In the genomic region with DNA sequence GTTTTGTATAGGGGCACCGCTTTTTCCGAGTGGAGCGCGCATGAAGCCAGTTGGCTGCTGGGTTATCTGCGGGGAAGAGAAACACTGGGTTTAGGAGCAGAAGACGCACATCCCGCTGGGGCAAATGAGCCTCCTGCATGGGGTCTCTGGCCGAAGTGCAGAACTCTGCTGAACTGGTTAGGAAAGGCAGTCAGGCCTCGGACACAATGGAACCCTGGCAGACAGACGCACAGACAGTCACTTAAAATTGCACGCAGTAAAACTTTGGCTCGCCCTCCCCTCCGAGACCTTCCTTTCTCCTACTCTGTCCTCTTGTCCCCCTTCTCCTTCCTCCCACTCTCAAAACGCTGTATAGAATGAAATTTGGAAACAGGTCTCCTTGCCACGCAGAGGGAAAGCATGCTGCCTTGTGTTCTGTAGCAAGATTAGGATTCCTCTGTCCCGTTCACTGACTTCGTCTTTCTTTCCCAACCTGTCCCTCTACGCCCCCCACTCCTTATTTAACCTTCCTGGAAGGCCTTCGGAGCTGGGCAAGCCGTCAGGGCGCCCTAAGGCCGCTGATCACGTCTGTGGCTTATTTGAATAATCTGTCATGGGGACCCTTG, we compare ENCODE assay signal across 9 cellular contexts. TPM values are rescaled to one million over a fixed set of nuclear protein-coding genes. Genes with fewer than 3 reads are reported as not detected.
DNase-seq lines count a peak whose midpoint lies in the region; ATAC-seq, FAIRE-seq and TF ChIP-seq lines count a peak whose summit lies in the region.
"Had no signal": no experiment of that assay in that cellular context is flagged by ENCODE, and none has a peak within 500 bp of the region (broad histone marks: within the 10 kb centered on the region; RNA-seq: fewer than 3 reads in every experiment).

No MANE protein-coding gene starts in this region.

- POLR2A ChIA-PET in activated naive CD8-positive, alpha-beta T cell treated with anti-CD3 and anti-CD28 coated beads, Interleukin-2, amount 10 ng/mL, durations not matched to agents 7 days and 5 days (lab: Charles Lee), result no interaction called here
- POLR2A ChIA-PET in naive thymus-derived CD8-positive, alpha-beta T cell (lab: Charles Lee), result interaction anchor here (0.6 kb wide), 1 partner anchor 21 kb away, joined by 3 read pairs; a partner anchor contains a TSS

- peak in 1 of 2 experiments; percentile 24 for TF ChIP-seq CTCF in brain (conservative IDR thresholded peaks at IDR 0.05)

- no peak for DNase-seq in activated naive CD8-positive, alpha-beta T cell treated with anti-CD3 and anti-CD28 coated beads, Interleukin-2, amount 10 ng/mL, durations not matched to agents 7 days and 5 days
- DNase-seq in activated naive CD8-positive, alpha-beta T cell treated with anti-CD3 and anti-CD28 coated beads, Interleukin-2, amount 50 U/mL, for 24 hours, result no peak
- peak in 1 of 10 donors; percentile 34 for DNase-seq in naive thymus-derived CD8-positive, alpha-beta T cell
- DNase-seq in urothelium cell line (ENCODE audit: low spot score) (no peak), cerebellar cortex (ENCODE audit: low spot score) (no peak), SIG-M5 (lab: John Stamatoyannopoulos, UW) (no peak), NCI-H510A treated with DMSO at 0.1 percent for 48 hours (lab: John Stamatoyannopoulos, UW) (no peak)
- DNase-seq: NCI-H69 had no signal

- peak overlapping the region; percentile 21 for H3K27ac Mint-ChIP-seq in activated naive CD8-positive, alpha-beta T cell treated with anti-CD3 and anti-CD28 coated beads, Interleukin-2, amount 10 ng/mL, durations not matched to agents 7 days and 5 days
- no peak overlapping the region for H3K27ac Mint-ChIP-seq in activated naive CD8-positive, alpha-beta T cell treated with anti-CD3 and anti-CD28 coated beads, Interleukin-2, amount 50 U/mL, for 24 hours
- H3K27ac Mint-ChIP-seq in brain, result peak overlapping the region in 3 of 5 experiments; percentile 81 to 94 (median 85)
- H3K27ac Mint-ChIP-seq in naive thymus-derived CD8-positive, alpha-beta T cell, result peak overlapping the region in 3 of 10 donors; percentile 5 to 63 (median 63)

- no peak overlapping the region for H3K4me3 Mint-ChIP-seq in activated naive CD8-positive, alpha-beta T cell treated with anti-CD3 and anti-CD28 coated beads, Interleukin-2, amount 10 ng/mL, durations not matched to agents 7 days and 5 days
- H3K4me3 Mint-ChIP-seq in activated naive CD8-positive, alpha-beta T cell treated with anti-CD3 and anti-CD28 coated beads, Interleukin-2, amount 50 U/mL, for 24 hours, result no peak overlapping the region
- peak overlapping the region in 4 of 5 experiments; percentile 0 to 92 (median 81) for H3K4me3 Mint-ChIP-seq in brain
- peak overlapping the region in 6 of 10 donors; percentile 3 to 48 (median 45) for H3K4me3 Mint-ChIP-seq in naive thymus-derived CD8-positive, alpha-beta T cell

- peaks cover 4% of the 10 kb centered on the region for H3K36me3 Mint-ChIP-seq in activated naive CD8-positive, alpha-beta T cell treated with anti-CD3 and anti-CD28 coated beads, Interleukin-2, amount 10 ng/mL, durations not matched to agents 7 days and 5 days
- no peaks in the 10 kb centered on the region for H3K36me3 Mint-ChIP-seq in activated naive CD8-positive, alpha-beta T cell treated with anti-CD3 and anti-CD28 coated beads, Interleukin-2, amount 50 U/mL, for 24 hours (ENCODE audit: low read depth)
- H3K36me3 Mint-ChIP-seq in brain, result peaks cover 14% of the 10 kb centered on the region
- H3K36me3 Mint-ChIP-seq in naive thymus-derived CD8-positive, alpha-beta T cell, result peaks cover 0 to 2% (median 0%) of the 10 kb centered on the region in 3 donors

- H3K27me3 Mint-ChIP-seq in activated naive CD8-positive, alpha-beta T cell treated with anti-CD3 and anti-CD28 coated beads, Interleukin-2, amount 10 ng/mL, durations not matched to agents 7 days and 5 days, result peaks cover 86% of the 10 kb centered on the region
- H3K27me3 Mint-ChIP-seq in activated naive CD8-positive, alpha-beta T cell treated with anti-CD3 and anti-CD28 coated beads, Interleukin-2, amount 50 U/mL, for 24 hours, result peaks cover 84% of the 10 kb centered on the region
- peaks cover 99% of the 10 kb centered on the region for H3K27me3 Mint-ChIP-seq in brain
- peaks cover 43 to 86% (median 68%) of the 10 kb centered on the region in 5 donors for H3K27me3 Mint-ChIP-seq in naive thymus-derived CD8-positive, alpha-beta T cell

- peaks cover 9% of the 10 kb centered on the region for H3K4me1 Mint-ChIP-seq in activated naive CD8-positive, alpha-beta T cell treated with anti-CD3 and anti-CD28 coated beads, Interleukin-2, amount 10 ng/mL, durations not matched to agents 7 days and 5 days
- peaks cover 24% of the 10 kb centered on the region for H3K4me1 Mint-ChIP-seq in activated naive CD8-positive, alpha-beta T cell treated with anti-CD3 and anti-CD28 coated beads, Interleukin-2, amount 50 U/mL, for 24 hours
- peaks cover 8% of the 10 kb centered on the region for H3K4me1 Mint-ChIP-seq in brain
- peaks cover 17 to 61% (median 44%) of the 10 kb centered on the region in 4 donors for H3K4me1 Mint-ChIP-seq in naive thymus-derived CD8-positive, alpha-beta T cell

- peak; percentile 83 for FAIRE-seq in urothelium cell line (lab: Jason Lieb, UNC)

- H3K9me3 Mint-ChIP-seq in activated naive CD8-positive, alpha-beta T cell treated with anti-CD3 and anti-CD28 coated beads, Interleukin-2, amount 10 ng/mL, durations not matched to agents 7 days and 5 days, result no peaks in the 10 kb centered on the region
- H3K9me3 Mint-ChIP-seq in activated naive CD8-positive, alpha-beta T cell treated with anti-CD3 and anti-CD28 coated beads, Interleukin-2, amount 50 U/mL, for 24 hours, result no peaks in the 10 kb centered on the region
- peaks cover 0 to 29% (median 8%) of the 10 kb centered on the region in 5 experiments for H3K9me3 Mint-ChIP-seq in brain
- H3K9me3 Mint-ChIP-seq in naive thymus-derived CD8-positive, alpha-beta T cell, result peaks cover 0 to 6% (median 0%) of the 10 kb centered on the region in 9 donors

- no peak for ATAC-seq in activated naive CD8-positive, alpha-beta T cell treated with anti-CD3 and anti-CD28 coated beads, Interleukin-2, amount 10 ng/mL, durations not matched to agents 7 days and 5 days (ENCODE audit: low read depth)
- no peak for ATAC-seq in activated naive CD8-positive, alpha-beta T cell treated with anti-CD3 and anti-CD28 coated beads, Interleukin-2, amount 50 U/mL, for 24 hours
- ATAC-seq in naive thymus-derived CD8-positive, alpha-beta T cell, result no peak

RNA-seq across cellular contexts. Expression of a gene that starts 1.5 kb away (rescaled TPM):
- not detected for total RNA-seq in activated naive CD8-positive, alpha-beta T cell treated with anti-CD3 and anti-CD28 coated beads, Interleukin-2, amount 10 ng/mL, durations not matched to agents 7 days and 5 days
- polyA plus RNA-seq in brain (ENCODE audit: insufficient read depth, low read depth, low replicate concordance), result 1.1 TPM
- total RNA-seq in naive thymus-derived CD8-positive, alpha-beta T cell, result not detected
- under 1 TPM in 1 of 3 donors, not detected in 2; 0.16 TPM for polyA plus RNA-seq in naive thymus-derived CD8-positive, alpha-beta T cell

RNA-seq across cellular contexts. Expression of a gene that starts 7.4 kb away (rescaled TPM):
- total RNA-seq in activated naive CD8-positive, alpha-beta T cell treated with anti-CD3 and anti-CD28 coated beads, Interleukin-2, amount 10 ng/mL, durations not matched to agents 7 days and 5 days, result not detected
- 1.3 TPM for polyA plus RNA-seq in brain (ENCODE audit: insufficient read depth, low read depth, low replicate concordance)
- total RNA-seq in naive thymus-derived CD8-positive, alpha-beta T cell, result not detected
- not detected for polyA plus RNA-seq in naive thymus-derived CD8-positive, alpha-beta T cell

RNA-seq across cellular contexts. Expression of a gene that starts 10.2 kb away (rescaled TPM):
- total RNA-seq in activated naive CD8-positive, alpha-beta T cell treated with anti-CD3 and anti-CD28 coated beads, Interleukin-2, amount 10 ng/mL, durations not matched to agents 7 days and 5 days, result not detected
- 62.0 TPM for polyA plus RNA-seq in brain (ENCODE audit: insufficient read depth, low read depth, low replicate concordance)
- total RNA-seq in naive thymus-derived CD8-positive, alpha-beta T cell, result not detected
- polyA plus RNA-seq in naive thymus-derived CD8-positive, alpha-beta T cell, result under 1 TPM in 1 of 3 donors, not detected in 2; 0.19 TPM

RNA-seq across cellular contexts. Expression of a gene that starts 11.5 kb away (rescaled TPM):
- total RNA-seq in activated naive CD8-positive, alpha-beta T cell treated with anti-CD3 and anti-CD28 coated beads, Interleukin-2, amount 10 ng/mL, durations not matched to agents 7 days and 5 days, result not detected
- polyA plus RNA-seq in brain (ENCODE audit: insufficient read depth, low read depth, low replicate concordance), result 2.0 TPM
- not detected for total RNA-seq in naive thymus-derived CD8-positive, alpha-beta T cell
- not detected for polyA plus RNA-seq in naive thymus-derived CD8-positive, alpha-beta T cell

RNA-seq across cellular contexts. Expression of a gene that starts 16.3 kb away (rescaled TPM):
- not detected for total RNA-seq in activated naive CD8-positive, alpha-beta T cell treated with anti-CD3 and anti-CD28 coated beads, Interleukin-2, amount 10 ng/mL, durations not matched to agents 7 days and 5 days
- 14.9 TPM for polyA plus RNA-seq in brain (ENCODE audit: insufficient read depth, low read depth, low replicate concordance)
- not detected for total RNA-seq in naive thymus-derived CD8-positive, alpha-beta T cell
- polyA plus RNA-seq in naive thymus-derived CD8-positive, alpha-beta T cell, result not detected

Comparison
In these comparisons a context has a peak if more than half of its experiments do, and no peak if none do; other contexts are left out.
1. H3K4me3 Mint-ChIP-seq: peak in brain (4 of 5) and naive thymus-derived CD8-positive, alpha-beta T cell (6 of 10); none in activated naive CD8-positive, alpha-beta T cell treated with anti-CD3 and anti-CD28 coated beads, Interleukin-2, amount 10 ng/mL, durations not matched to agents 7 days and 5 days (single experiment) and activated naive CD8-positive, alpha-beta T cell treated with anti-CD3 and anti-CD28 coated beads, Interleukin-2, amount 50 U/mL, for 24 hours (single experiment).